Comparison of ENCODE assay signal across 24 cellular contexts in the genomic region with DNA sequence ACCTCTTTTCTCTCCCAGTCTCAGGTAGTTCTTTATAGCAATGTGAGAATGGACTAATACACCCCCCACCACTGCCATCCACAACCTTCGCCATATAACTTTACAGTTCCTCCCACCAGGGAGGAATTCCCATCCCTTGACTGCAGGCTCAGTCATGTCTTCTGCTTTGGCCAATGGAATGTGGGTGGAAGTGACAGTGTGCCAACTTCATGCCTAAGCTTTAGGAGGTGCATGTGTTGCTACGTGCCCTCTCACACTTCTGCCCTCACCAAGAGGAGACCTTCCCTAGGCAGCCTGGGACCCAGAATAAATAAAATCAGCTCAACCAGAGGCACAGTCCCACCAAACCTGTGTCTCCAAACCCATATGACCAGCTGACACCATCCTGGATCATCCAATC. TPM values are rescaled to one million over a fixed set of nuclear protein-coding genes. Genes with fewer than 3 reads are reported as not detected.
DNase-seq lines count a peak whose midpoint lies in the region; ATAC-seq and TF ChIP-seq lines count a peak whose summit lies in the region.
"Had no signal": no experiment of that assay in that cellular context is flagged by ENCODE, and none has a peak within 500 bp of the region (broad histone marks: within the 10 kb centered on the region; RNA-seq: fewer than 3 reads in every experiment).

No MANE protein-coding gene starts in this region.

- H3K9me3 ChIP-seq in mammary epithelial cell (replicated peaks; ENCODE audit: insufficient read depth, low read length): no peaks in the 10 kb centered on the region
- no peaks in the 10 kb centered on the region for H3K9me3 ChIP-seq in prostate gland
- H3K9me3 ChIP-seq: Caco-2, MG63 had no signal

- no peaks in the 10 kb centered on the region for H3K4me1 Mint-ChIP-seq in osteocyte (ENCODE audit: unreplicated experiment)

- TF ChIP-seq POLR2A in prostate gland (IDR thresholded peaks at IDR 0.05): no peak

- H3K79me2 ChIP-seq in mammary epithelial cell (ENCODE audit: insufficient read depth, low read length): peaks cover 4% of the 10 kb centered on the region

- H3K4me3 Mint-ChIP-seq in osteocyte (ENCODE audit: unreplicated experiment): no peak overlapping the region
- H3K4me3 Mint-ChIP-seq: CD8-positive, alpha-beta T cell had no signal

- dilution Hi-C loops in mammary epithelial cell (cut with HindIII; ENCODE audit: low sequenced_read_pairs): no loop called here

- intact Hi-C loops in mammary epithelial cell (cut with micrococcal nuclease): no loop called here
- intact Hi-C loops in prostate gland (cut with DNase I): no loop called here

- H3K27me3 ChIP-seq in mammary epithelial cell (ENCODE audit: insufficient read depth, low read length): no peaks in the 10 kb centered on the region
- H3K27me3 ChIP-seq in foreskin keratinocyte: no peaks in the 10 kb centered on the region
- H3K27me3 ChIP-seq in prostate gland (replicated peaks; ENCODE audit: insufficient read depth): no peaks in the 10 kb centered on the region
- H3K27me3 ChIP-seq: MG63 had no signal

- no peak overlapping the region for H3K9ac ChIP-seq in mammary epithelial cell (ENCODE audit: insufficient read depth, low read length)

- ATAC-seq in foreskin keratinocyte (peak; percentile 79), GM21737 (IDR thresholded peaks at IDR 0.05; ENCODE audit: unreplicated experiment) (no peak), HG02571 (IDR thresholded peaks at IDR 0.05; ENCODE audit: unreplicated experiment) (no peak)
- ATAC-seq: CD8-positive, alpha-beta T cell; GM12878 had no signal

- peaks cover 37% of the 10 kb centered on the region for H3K36me3 ChIP-seq in mammary epithelial cell (ENCODE audit: insufficient read depth, low read length)
- H3K36me3 ChIP-seq in prostate gland: no peaks in the 10 kb centered on the region
- H3K36me3 ChIP-seq: MG63 had no signal

- H3K4me1 ChIP-seq in mammary epithelial cell (ENCODE audit: insufficient read depth, low read length) (peaks cover 12% of the 10 kb centered on the region), foreskin keratinocyte (peaks cover 6% of the 10 kb centered on the region), prostate gland (replicated peaks) (no peaks in the 10 kb centered on the region)
- H3K4me1 ChIP-seq: Caco-2 had no signal

- DNase-seq in EH (ENCODE audit: low read depth) (peak; percentile 3), mammary epithelial cell (peak; percentile 68), foreskin keratinocyte (peak; percentile 41 to 72), prostate gland (ENCODE audit: low spot score) (peak; percentile 34), osteocyte (ENCODE audit: extremely low spot score, unreplicated experiment) (no peak)
- DNase-seq: C1 segment of cervical spinal cord; Caco-2; CD8-positive, alpha-beta T cell; EL; GDM1; KBM-7; MG63; NCI-H1105 treated with DMSO at 0.1 percent for 48 hours; NCI-H146; NCI-H2029; NCI-H446 treated with DMSO at 0.1 percent for 48 hours; NCI-H526; NCI-H82; RPMI8226; SHP77 treated with DMSO at 0.1 percent for 48 hours had no signal

- BruUV-seq in mammary epithelial cell (replicated peaks; lab: Mats Ljungman, UMichigan): no TSS peak

- H2AFZ ChIP-seq in mammary epithelial cell (ENCODE audit: low read depth, low read length): no peak overlapping the region

- H3K4me3 ChIP-seq in mammary epithelial cell (replicated peaks in 1 of 3; ENCODE audit: insufficient read depth in 1 of 3, low read depth in 2 of 3, low read length in 3 of 3): no peak overlapping the region
- H3K4me3 ChIP-seq in prostate gland: no peak overlapping the region
- H3K4me3 ChIP-seq: GM12878, MG63 had no signal

- CTCF ChIA-PET in mammary epithelial cell (lab: Charles Lee; ENCODE audit: low non-redundant PET): no interaction called here

- no peak overlapping the region for H3K27ac Mint-ChIP-seq in osteocyte (ENCODE audit: unreplicated experiment)
- H3K27ac Mint-ChIP-seq: CD8-positive, alpha-beta T cell had no signal

- H3K36me3 Mint-ChIP-seq in osteocyte (ENCODE audit: unreplicated experiment): no peaks in the 10 kb centered on the region
- H3K36me3 Mint-ChIP-seq: CD8-positive, alpha-beta T cell had no signal

- in situ Hi-C loops in mammary epithelial cell (cut with MboI; ENCODE audit: low sequenced_read_pairs in 2 of 2): no loop called here

- no peaks in the 10 kb centered on the region for H4K20me1 ChIP-seq in mammary epithelial cell (ENCODE audit: insufficient read depth, low read length)

- no peak overlapping the region for H3K27ac ChIP-seq in mammary epithelial cell (ENCODE audit: insufficient read depth, low read depth, low read length)
- H3K27ac ChIP-seq in foreskin keratinocyte: no peak overlapping the region
- H3K27ac ChIP-seq in prostate gland: no peak overlapping the region

- WGBS in mammary epithelial cell (ENCODE audit: low coverage, missing lambda C conversion rate): 6% methylated on average over 2 of the region's 2 CpGs
- WGBS in prostate gland: 46% methylated on average over 2 of the region's 2 CpGs

- H3K4me2 ChIP-seq in mammary epithelial cell (ENCODE audit: insufficient read depth, low read depth, low read length): peak overlapping the region; percentile 41

- no peaks in the 10 kb centered on the region for H3K9me3 Mint-ChIP-seq in osteocyte (ENCODE audit: unreplicated experiment)
- H3K9me3 Mint-ChIP-seq: CD8-positive, alpha-beta T cell had no signal

- no peak for TF ChIP-seq CTCF in mammary epithelial cell (conservative IDR thresholded peaks at IDR 0.05 in 1 of 2, IDR thresholded peaks at IDR 0.05 in 1 of 2; ENCODE audit: extremely low read depth in 1 of 2, insufficient read depth in 1 of 2, low read depth in 1 of 2, low read length in 2 of 2)
- no peak for TF ChIP-seq CTCF in foreskin keratinocyte (conservative IDR thresholded peaks at IDR 0.05)
- TF ChIP-seq CTCF in prostate gland (IDR thresholded peaks at IDR 0.05): no peak
- no peak for TF ChIP-seq CTCF in osteocyte (IDR thresholded peaks at IDR 0.05)

- peaks cover 7% of the 10 kb centered on the region for H3K27me3 Mint-ChIP-seq in osteocyte (ENCODE audit: unreplicated experiment)

RNA-seq across cellular contexts. Expression of gene LRRN4, which starts 33.0 kb away (rescaled TPM):
- under 1 TPM; under 0.01 to 0.19 TPM for total RNA-seq in mammary epithelial cell
- polyA plus RNA-seq in mammary epithelial cell: 0.33 TPM
- polyA minus RNA-seq in mammary epithelial cell: not detected
- total RNA-seq in foreskin keratinocyte: 3.1 and 3.2 TPM in 2 replicates
- polyA plus RNA-seq in foreskin keratinocyte: 1.3 and 1.5 TPM in 2 replicates
- under 1 TPM in 1 of 2 donors, not detected in 1; 0.68 TPM for total RNA-seq in prostate gland
- not detected in 2 replicates for total RNA-seq in osteocyte
- total RNA-seq: CD8-positive, alpha-beta T cell; GM12878; LHCN-M2 had no signal

RNA-seq across cellular contexts. Expression of gene FERMT1, which starts 36.0 kb away (rescaled TPM):
- 100 to 1,000 TPM in 1 of 2 donors, 10 to 100 TPM in 1; 34.8 to 241 TPM for total RNA-seq in mammary epithelial cell
- 204 TPM for polyA plus RNA-seq in mammary epithelial cell
- 220 TPM for polyA minus RNA-seq in mammary epithelial cell
- 138 and 276 TPM in 2 replicates for total RNA-seq in foreskin keratinocyte
- polyA plus RNA-seq in foreskin keratinocyte: 58.5 and 95.3 TPM in 2 replicates
- 10 to 100 TPM in 1 of 2 donors, 1 to 10 TPM in 1; 9.0 to 14.0 TPM for total RNA-seq in prostate gland
- total RNA-seq in osteocyte: 0.27 TPM in 1 of 2 replicates, not detected in the other
- total RNA-seq: CD8-positive, alpha-beta T cell had no signal
